Comparison of ENCODE assay signal across 8 cellular contexts in the genomic region with DNA sequence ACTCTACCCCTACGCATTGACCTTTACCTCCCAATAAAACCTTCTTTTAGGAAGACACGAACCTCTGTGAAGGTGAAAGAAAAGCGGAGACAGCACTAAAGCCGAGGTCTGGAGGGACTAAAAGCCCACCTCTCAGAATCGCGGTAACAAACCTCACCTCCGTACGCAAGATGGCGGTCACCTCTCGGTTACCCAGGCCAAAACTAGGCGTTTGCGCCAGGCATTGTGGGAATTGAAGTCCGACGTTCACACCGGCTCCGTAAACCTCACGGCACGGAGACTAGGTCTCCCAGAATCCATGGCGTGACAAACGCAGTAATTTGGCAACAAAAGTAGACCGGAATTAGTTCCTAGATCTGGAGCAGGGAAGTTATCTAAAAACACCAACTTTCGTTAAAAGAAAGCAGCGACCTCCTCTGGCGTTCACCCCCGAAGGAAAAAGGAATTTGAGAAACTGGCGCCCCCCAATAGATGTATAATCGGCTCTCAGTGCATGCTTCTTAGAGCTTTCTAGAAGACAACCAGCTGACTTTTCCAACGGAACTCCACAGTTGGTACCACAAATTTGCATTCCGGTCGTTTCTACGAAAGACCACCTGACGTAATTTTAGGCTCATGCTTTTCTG. TPM values are rescaled to one million over a fixed set of nuclear protein-coding genes. Genes with fewer than 3 reads are reported as not detected.
DNase-seq lines count a peak whose midpoint lies in the region; ATAC-seq, FAIRE-seq and TF ChIP-seq lines count a peak whose summit lies in the region.

A gene (minus strand): TSS at position 175 of the 626 bp plus-strand sequence. CDS start 1,768 bp downstream, outside the sequence.

- DNase-seq in GM12891 (ENCODE audit: insufficient read length, low spot score) (peak; percentile 59), NCI-H1436 (lab: John Stamatoyannopoulos, UW) (peak; percentile 71), T follicular helper cell (ENCODE audit: low read depth) (peak; percentile 88), adipocyte (ENCODE audit: low read depth) (peak; percentile 99), cardiac muscle cell (ENCODE audit: low read depth in 1 of 2, low spot score in 1 of 2) (peak; percentile 95 to 99), tibial nerve (ENCODE audit: low spot score in 2 of 2) (peak; percentile 88 to 93)

- peak within 1 kb of the TSS; percentile 73 for H2AFZ ChIP-seq in parathyroid adenoma

- H3K9me3 ChIP-seq in adipocyte (ENCODE audit: control insufficient read depth, low read length): no peaks in the 10 kb centered on the region
- no peaks in the 10 kb centered on the region for H3K9me3 ChIP-seq in cardiac muscle cell (ENCODE audit: low read depth)
- H3K9me3 ChIP-seq in parathyroid adenoma (ENCODE audit: control insufficient read depth, low read length): no peaks in the 10 kb centered on the region
- no peaks in the 10 kb centered on the region for H3K9me3 ChIP-seq in tibial nerve

- FAIRE-seq in GM12891 (lab: Jason Lieb, UNC): peak; percentile 96

- H3K4me2 ChIP-seq in parathyroid adenoma (ENCODE audit: low read length): peak within 1 kb of the TSS; percentile 92

- H3K4me3 ChIP-seq in adipocyte (ENCODE audit: low read length): peak within 1 kb of the TSS; percentile 99
- H3K4me3 ChIP-seq in cardiac muscle cell: peak within 1 kb of the TSS; percentile 62
- H3K4me3 ChIP-seq in parathyroid adenoma (ENCODE audit: low read depth, low read length): peak within 1 kb of the TSS; percentile 80
- H3K4me3 ChIP-seq in tibial nerve: peak within 1 kb of the TSS; percentile 69 to 80 (median 72)

- H3K79me2 ChIP-seq in parathyroid adenoma: peaks cover 23% of the 10 kb centered on the region

- H3K36me3 ChIP-seq in adipocyte (ENCODE audit: control insufficient read depth, insufficient read depth, low read length, severe bottlenecking): peaks cover 18% of the 10 kb centered on the region
- H3K36me3 ChIP-seq in cardiac muscle cell: peaks cover 5% of the 10 kb centered on the region
- no peaks in the 10 kb centered on the region for H3K36me3 ChIP-seq in parathyroid adenoma (ENCODE audit: control insufficient read depth, insufficient read depth, low read length)
- H3K36me3 ChIP-seq in tibial nerve: peaks cover 0 to 17% (median 0%) of the 10 kb centered on the region in 3 donors

- TF ChIP-seq CTCF in cardiac muscle cell (IDR thresholded peaks at IDR 0.05; ENCODE audit: low read depth, low read length) (peak; percentile 45), parathyroid adenoma (IDR thresholded peaks at IDR 0.05) (peak; percentile 11), tibial nerve (IDR thresholded peaks at IDR 0.05) (peak in 3 of 5 experiments; percentile 44 to 55 (median 45))

- no peaks in the 10 kb centered on the region for H3K27me3 ChIP-seq in adipocyte (replicated peaks; ENCODE audit: control insufficient read depth, insufficient read depth, low read length)
- no peaks in the 10 kb centered on the region for H3K27me3 ChIP-seq in cardiac muscle cell
- H3K27me3 ChIP-seq in parathyroid adenoma (ENCODE audit: control insufficient read depth, insufficient read depth, low read length): no peaks in the 10 kb centered on the region
- no peaks in the 10 kb centered on the region for H3K27me3 ChIP-seq in tibial nerve

- peak; percentile 84 for TF ChIP-seq POLR2A in GM12891 (IDR thresholded peaks at IDR 0.05; ENCODE audit: low read depth, low read length)
- TF ChIP-seq POLR2A in tibial nerve (IDR thresholded peaks at IDR 0.05): peak; percentile 68 to 74

- WGBS in tibial nerve, 2 donors: 1% methylated on average over 32 of the region's 32 CpGs

- peak within 1 kb of the TSS; percentile 97 for H3K27ac ChIP-seq in cardiac muscle cell
- H3K27ac ChIP-seq in parathyroid adenoma: peak within 1 kb of the TSS; percentile 90
- peak within 1 kb of the TSS; percentile 90 to 98 (median 94) for H3K27ac ChIP-seq in tibial nerve

- H3K9ac ChIP-seq in adipocyte (ENCODE audit: low read length) (peak within 1 kb of the TSS; percentile 97), parathyroid adenoma (peak within 1 kb of the TSS; percentile 42)

- H3K4me1 ChIP-seq in adipocyte (ENCODE audit: control insufficient read depth, insufficient read depth, low read length) (peaks cover 7% of the 10 kb centered on the region), cardiac muscle cell (ENCODE audit: low read depth) (peaks cover 14% of the 10 kb centered on the region), parathyroid adenoma (peaks cover 2% of the 10 kb centered on the region), tibial nerve (peaks cover 0 to 40% (median 19%) of the 10 kb centered on the region in 4 donors)

- peak in 1 of 2 donors; percentile 97 for TF ChIP-seq EP300 in tibial nerve (IDR thresholded peaks at IDR 0.05)

- ATAC-seq in HG02840 (IDR thresholded peaks at IDR 0.05; ENCODE audit: low FRiP score, unreplicated experiment): peak; percentile 96

TF ChIP-seq in GM12891, 5 proteins besides CTCF, POLR2A, EP300 and RAD21:
- TF ChIP-seq POLR2AphosphoS5 (IDR thresholded peaks at IDR 0.05; ENCODE audit: low read depth, low read length): peak; percentile 56; the same call in 1 of the 2 replicates
- 0 out of 2 replicates have a peak, but pooled peaks have one; percentile 31 for TF ChIP-seq TAF1 (IDR thresholded peaks at IDR 0.05; ENCODE audit: low read depth, low read length)
- TF ChIP-seq POU2F2 (IDR thresholded peaks at IDR 0.05; ENCODE audit: low read depth, low read length): no peak

RNA-seq across cellular contexts. Expression of the gene that starts here (rescaled TPM):
- 35.7 TPM for polyA plus RNA-seq in GM12891 (2012; ENCODE audit: low read depth, missing spikeins)
- total RNA-seq in cardiac muscle cell: 34.6 and 137 TPM in 2 replicates
- polyA plus RNA-seq in cardiac muscle cell: 96.8 and 136 TPM in 2 replicates
- 100 to 1,000 TPM; 139 to 282 (median 229) TPM for total RNA-seq in tibial nerve

Comparison
In these comparisons a context has a peak if more than half of its experiments do, and no peak if none do; other contexts are left out.
1. Peak in every context shown above with its lines: DNase-seq, ATAC-seq, H3K4me3 ChIP-seq and H3K27ac ChIP-seq.